In the genomic region with DNA sequence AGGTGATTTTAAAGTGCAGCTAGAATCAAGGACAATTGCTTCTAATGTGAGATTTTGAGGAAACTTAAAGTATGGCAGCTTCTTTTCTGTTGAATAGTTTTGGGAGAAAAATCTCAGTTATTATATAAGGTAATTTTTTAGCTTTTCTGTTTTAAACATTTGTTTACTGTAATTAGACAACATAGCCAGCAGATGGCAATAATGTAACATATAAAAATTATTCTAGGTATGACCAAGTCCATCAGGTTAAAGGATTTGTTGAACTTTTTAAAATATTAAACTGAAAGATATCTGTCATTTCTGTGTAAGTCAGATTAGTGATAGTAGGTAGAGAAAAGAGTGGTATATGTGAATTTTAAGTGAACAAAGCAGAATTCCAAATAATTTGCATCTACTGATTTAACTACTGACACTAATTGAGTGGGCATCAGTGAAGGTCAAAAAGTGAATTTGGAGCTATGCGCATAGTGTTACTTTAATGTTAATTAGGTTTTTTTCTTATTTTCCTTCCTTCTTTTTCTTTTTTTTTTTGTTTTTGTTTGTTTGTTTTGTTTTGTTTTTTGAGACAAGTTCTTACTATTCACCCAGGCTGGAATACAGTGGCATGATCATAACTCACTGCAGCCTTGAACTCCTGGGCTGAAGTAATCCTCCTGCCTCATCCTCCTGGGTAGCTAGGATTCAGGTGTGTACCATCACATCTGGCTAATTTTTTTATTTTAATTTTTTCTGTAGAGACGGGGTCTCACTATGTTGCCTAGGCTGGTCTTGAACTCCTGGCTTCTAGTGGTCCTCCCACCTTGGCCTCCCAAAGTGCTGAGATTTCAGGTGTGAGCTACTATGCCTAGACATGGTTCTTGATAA, we compare ENCODE assay signal across 8 cellular contexts. TPM values are rescaled to one million over a fixed set of nuclear protein-coding genes. Genes with fewer than 3 reads are reported as not detected.
A peak's percentile ranks its signal among the peaks of the same experiment; 100 is the strongest.
DNase-seq lines count a peak whose midpoint lies in the region.

No MANE protein-coding gene starts in this region.

- DNase-seq in NCI-H345 (lab: John Stamatoyannopoulos, UW) (peak; percentile 6), NCI-H345 treated with DMSO at 0.1 percent for 48 hours (lab: John Stamatoyannopoulos, UW; ENCODE audit: unreplicated experiment) (no peak), NCI-H2029 (lab: John Stamatoyannopoulos, UW) (peak; percentile 92), dedifferentiated amniotic fluid mesenchymal stem cell (ENCODE audit: extremely low spot score) (peak; percentile 67), renal cortical epithelial cell (ENCODE audit: low read depth) (peak; percentile 54), GM19238 (ENCODE audit: insufficient read length, low spot score) (no peak), occipital lobe (lab: John Stamatoyannopoulos, UW) (no peak)
- no peak for DNase-seq in stimulated activated CD4-positive, alpha-beta T cell treated with anti-CD3 and anti-CD28 coated beads, Interleukin-12 subunit alpha, Interleukin-12 subunit beta, amount 100 ng/mL, for 4 hours

RNA-seq across cellular contexts. Expression of a gene that starts 18.6 kb away (rescaled TPM):
- 58.8 and 69.8 TPM in 2 replicates for total RNA-seq in renal cortical epithelial cell
- total RNA-seq in occipital lobe = 21.7 TPM

RNA-seq across cellular contexts. Expression of a gene that starts 19.2 kb away (rescaled TPM):
- total RNA-seq in renal cortical epithelial cell (23.0 and 36.5 TPM in 2 replicates), occipital lobe (64.7 TPM)

Comparison
In these comparisons a context has a peak if more than half of its experiments do, and no peak if none do; other contexts are left out.
1. DNase-seq: peak in NCI-H345 (single experiment), NCI-H2029 (single experiment), dedifferentiated amniotic fluid mesenchymal stem cell (single experiment) and renal cortical epithelial cell (single experiment); none in NCI-H345 treated with DMSO at 0.1 percent for 48 hours (single experiment), stimulated activated CD4-positive, alpha-beta T cell treated with anti-CD3 and anti-CD28 coated beads, Interleukin-12 subunit alpha, Interleukin-12 subunit beta, amount 100 ng/mL, for 4 hours (single experiment), GM19238 (single experiment) and occipital lobe (single experiment).